ENCODE assay signal across 21 cellular contexts in genomic region chr1:162757476-162757875, GRCh38.
"Had no signal": no experiment of that assay in that cellular context is flagged by ENCODE, and none has a peak within 500 bp of the region (broad histone marks: within the 10 kb centered on the region; RNA-seq: fewer than 3 reads in every experiment).

No MANE protein-coding gene starts in this region.

- H3K27me3 ChIP-seq: gastrocnemius medialis, spleen, upper lobe of right lung had no signal

- H3K9me3 Mint-ChIP-seq: activated B cell treated with CpG ODN at 0.5 μM for 24 hours; activated CD8-positive, alpha-beta T cell treated with anti-CD3 and anti-CD28 coated beads for 36 hours; activated naive CD8-positive, alpha-beta T cell treated with anti-CD3 and anti-CD28 coated beads for 36 hours; central memory CD8-positive, alpha-beta T cell; mesothelial cell of epicardium; nephron; stimulated activated memory B cell treated with anti-CD40 and anti-IgM and Interleukin-4, amounts not matched to agents 10 μg/mL and 1 μg/mL and 100 μg/mL, for 72 hours; T-cell had no signal

- H3K27me3 Mint-ChIP-seq: activated B cell treated with CpG ODN at 0.5 μM for 24 hours; activated CD8-positive, alpha-beta T cell treated with anti-CD3 and anti-CD28 coated beads for 36 hours; activated naive CD8-positive, alpha-beta T cell treated with anti-CD3 and anti-CD28 coated beads for 36 hours; activated T-helper 17 cell treated with anti-CD3 and anti-CD28 coated beads, Interleukin-2, amount 50 U/mL, for 72 hours; central memory CD8-positive, alpha-beta T cell; stimulated activated memory B cell treated with anti-CD40 and anti-IgM and Interleukin-4, amounts not matched to agents 10 μg/mL and 1 μg/mL and 100 μg/mL, for 72 hours; T-cell had no signal

- DNase-seq: activated B cell treated with CpG ODN at 0.5 μM for 24 hours; activated CD4-positive, alpha-beta T cell treated with anti-CD3 and anti-CD28 coated beads for 4 hours; activated CD8-positive, alpha-beta T cell treated with anti-CD3 and anti-CD28 coated beads for 36 hours; activated naive CD4-positive, alpha-beta T cell; activated naive CD8-positive, alpha-beta T cell treated with anti-CD3 and anti-CD28 coated beads for 36 hours; activated T-cell treated with anti-CD3 and anti-CD28 coated beads, Interleukin-2, amount 50 U/mL, for 1 hour; anterior cingulate cortex; cortex of kidney; effector CD8-positive, alpha-beta T cell; gastrocnemius medialis; left colon; spleen; stimulated activated CD4-positive, alpha-beta T cell treated with anti-CD3 and anti-CD28 coated beads, Interleukin-4, amount 100 ng/mL, for 4 hours; T-cell; upper lobe of right lung had no signal

- H3K27ac ChIP-seq: gastrocnemius medialis, spleen, upper lobe of right lung had no signal

- H3K27ac Mint-ChIP-seq: activated B cell treated with CpG ODN at 0.5 μM for 24 hours; activated CD8-positive, alpha-beta T cell treated with anti-CD3 and anti-CD28 coated beads for 36 hours; activated naive CD8-positive, alpha-beta T cell treated with anti-CD3 and anti-CD28 coated beads for 36 hours; activated T-helper 17 cell treated with anti-CD3 and anti-CD28 coated beads, Interleukin-2, amount 50 U/mL, for 72 hours; mesothelial cell of epicardium; nephron; stimulated activated memory B cell treated with anti-CD40 and anti-IgM and Interleukin-4, amounts not matched to agents 10 μg/mL and 1 μg/mL and 100 μg/mL, for 72 hours; T-cell had no signal

- H3K4me3 ChIP-seq: gastrocnemius medialis, lung, spleen, upper lobe of right lung had no signal

- H3K4me1 ChIP-seq: gastrocnemius medialis, spleen, upper lobe of right lung had no signal

- H3K9me3 ChIP-seq: gastrocnemius medialis, spleen, upper lobe of right lung had no signal

- H3K36me3 ChIP-seq: gastrocnemius medialis had no signal

- H3K36me3 Mint-ChIP-seq: activated naive CD8-positive, alpha-beta T cell treated with anti-CD3 and anti-CD28 coated beads for 36 hours; stimulated activated memory B cell treated with anti-CD40 and anti-IgM and Interleukin-4, amounts not matched to agents 10 μg/mL and 1 μg/mL and 100 μg/mL, for 72 hours had no signal

- H3K4me3 Mint-ChIP-seq: activated B cell treated with CpG ODN at 0.5 μM for 24 hours; activated CD8-positive, alpha-beta T cell treated with anti-CD3 and anti-CD28 coated beads for 36 hours; activated naive CD8-positive, alpha-beta T cell treated with anti-CD3 and anti-CD28 coated beads for 36 hours; activated T-helper 17 cell treated with anti-CD3 and anti-CD28 coated beads, Interleukin-2, amount 50 U/mL, for 72 hours; central memory CD8-positive, alpha-beta T cell; mesothelial cell of epicardium; nephron; stimulated activated memory B cell treated with anti-CD40 and anti-IgM and Interleukin-4, amounts not matched to agents 10 μg/mL and 1 μg/mL and 100 μg/mL, for 72 hours; T-cell had no signal

- H3K4me1 Mint-ChIP-seq: activated B cell treated with CpG ODN at 0.5 μM for 24 hours; activated naive CD8-positive, alpha-beta T cell treated with anti-CD3 and anti-CD28 coated beads for 36 hours; activated T-helper 17 cell treated with anti-CD3 and anti-CD28 coated beads, Interleukin-2, amount 50 U/mL, for 72 hours; central memory CD8-positive, alpha-beta T cell; mesothelial cell of epicardium; nephron; stimulated activated memory B cell treated with anti-CD40 and anti-IgM and Interleukin-4, amounts not matched to agents 10 μg/mL and 1 μg/mL and 100 μg/mL, for 72 hours; T-cell had no signal
